2 cellular contexts compared by ENCODE assay signal in the genomic region with DNA sequence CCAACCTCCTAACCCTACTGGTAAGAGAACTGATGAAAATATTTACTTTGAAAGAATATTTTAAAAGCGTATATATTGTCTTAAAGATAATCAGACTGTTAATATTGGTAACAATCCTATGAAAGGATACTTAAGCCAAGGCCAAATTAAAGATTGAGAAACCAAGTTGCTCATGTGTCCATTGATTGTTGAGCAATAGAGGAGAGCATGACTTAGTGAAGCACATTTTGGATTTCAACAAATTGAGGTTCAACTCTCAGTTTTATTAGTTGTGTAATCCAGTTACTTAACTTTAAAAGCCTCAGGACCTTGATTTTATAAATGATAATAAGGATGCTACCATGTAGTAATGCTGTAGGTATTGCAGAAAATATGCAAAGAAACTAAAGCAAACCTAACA.
TF ChIP-seq lines count a peak whose summit lies in the region.

No MANE protein-coding gene starts in this region.

TF ChIP-seq in HepG2, 621 proteins besides CTCF, POLR2A, EP300 and RAD21:
- TF ChIP-seq JARID2 (CRISPR knock-in tag; IDR thresholded peaks at IDR 0.05; ENCODE audit: insufficient replicate concordance): no peak
- peak; percentile 27; the same call in 1 of the 2 replicates for TF ChIP-seq CEBPB (IDR thresholded peaks at IDR 0.05; ENCODE audit: borderline replicate concordance, low read depth, low read length)

TF ChIP-seq in GM23338, 12 proteins besides CTCF, POLR2A, EP300 and RAD21:
- no peak for TF ChIP-seq STAT1 (IDR thresholded peaks at IDR 0.05; ENCODE audit: unreplicated experiment)
